ENCODE assay signal across 29 cellular contexts in genomic region chr11:96614846-96615245, GRCh38.
DNase-seq lines count a peak whose midpoint lies in the region; TF ChIP-seq lines count a peak whose summit lies in the region.
"Had no signal": no experiment of that assay in that cellular context is flagged by ENCODE, and none has a peak within 500 bp of the region (broad histone marks: within the 10 kb centered on the region; RNA-seq: fewer than 3 reads in every experiment).

No MANE protein-coding gene starts in this region.

- H3K27ac Mint-ChIP-seq in endodermal cell, result peak overlapping the region; percentile 29
- H3K27ac Mint-ChIP-seq: activated CD8-positive, alpha-beta memory T cell treated with anti-CD3 and anti-CD28 coated beads, Interleukin-2, amount 10 ng/mL, durations not matched to agents 7 days and 5 days; activated naive CD8-positive, alpha-beta T cell treated with anti-CD3 and anti-CD28 coated beads, Interleukin-2, amount 10 ng/mL, durations not matched to agents 7 days and 5 days; GM23338; nephron progenitor cell; stimulated activated naive B cell treated with anti-CD40 and anti-IgM and Interleukin-4, amounts not matched to agents 10 μg/mL and 1 μg/mL and 100 μg/mL, for 72 hours; type B pancreatic cell had no signal

- peaks cover 28% of the 10 kb centered on the region for H3K4me1 Mint-ChIP-seq in endodermal cell
- H3K4me1 Mint-ChIP-seq: activated CD8-positive, alpha-beta memory T cell treated with anti-CD3 and anti-CD28 coated beads, Interleukin-2, amount 10 ng/mL, durations not matched to agents 7 days and 5 days; activated naive CD8-positive, alpha-beta T cell treated with anti-CD3 and anti-CD28 coated beads, Interleukin-2, amount 10 ng/mL, durations not matched to agents 7 days and 5 days; immature natural killer cell; stimulated activated naive B cell treated with anti-CD40 and anti-IgM and Interleukin-4, amounts not matched to agents 10 μg/mL and 1 μg/mL and 100 μg/mL, for 72 hours had no signal

- H3K27ac ChIP-seq in endodermal cell (ENCODE audit: low read depth, low read length), result no peak overlapping the region
- H3K27ac ChIP-seq: ascending aorta, epithelial cell of prostate, pancreas had no signal

- H3K4me1 ChIP-seq in endodermal cell (ENCODE audit: control insufficient read depth, insufficient read depth, low read length), result peaks cover 12% of the 10 kb centered on the region
- H3K4me1 ChIP-seq: ascending aorta, pancreas had no signal

- H3K9ac ChIP-seq in endodermal cell (ENCODE audit: extremely low read depth, low read length, poor library complexity, severe bottlenecking), result no peak overlapping the region

- peak overlapping the region; percentile 11 for H3K4me3 ChIP-seq in endodermal cell (ENCODE audit: low read length)
- H3K4me3 ChIP-seq: ascending aorta, GM23338, K562, pancreas had no signal

- H3K4me3 Mint-ChIP-seq in endodermal cell, result no peak overlapping the region
- H3K4me3 Mint-ChIP-seq: activated CD8-positive, alpha-beta memory T cell treated with anti-CD3 and anti-CD28 coated beads, Interleukin-2, amount 10 ng/mL, durations not matched to agents 7 days and 5 days; activated naive CD8-positive, alpha-beta T cell treated with anti-CD3 and anti-CD28 coated beads, Interleukin-2, amount 10 ng/mL, durations not matched to agents 7 days and 5 days; GM23338; immature natural killer cell; nephron progenitor cell; stimulated activated naive B cell treated with anti-CD40 and anti-IgM and Interleukin-4, amounts not matched to agents 10 μg/mL and 1 μg/mL and 100 μg/mL, for 72 hours; type B pancreatic cell had no signal

- H3K36me3 ChIP-seq in endodermal cell (ENCODE audit: control insufficient read depth, insufficient read depth, low read length), result peaks cover 9% of the 10 kb centered on the region
- H3K36me3 ChIP-seq: ascending aorta, pancreas had no signal

- peaks cover 12% of the 10 kb centered on the region for H3K27me3 Mint-ChIP-seq in endodermal cell (ENCODE audit: insufficient read depth)
- H3K27me3 Mint-ChIP-seq: activated CD8-positive, alpha-beta memory T cell treated with anti-CD3 and anti-CD28 coated beads, Interleukin-2, amount 10 ng/mL, durations not matched to agents 7 days and 5 days; activated naive CD8-positive, alpha-beta T cell treated with anti-CD3 and anti-CD28 coated beads, Interleukin-2, amount 10 ng/mL, durations not matched to agents 7 days and 5 days; stimulated activated naive B cell treated with anti-CD40 and anti-IgM and Interleukin-4, amounts not matched to agents 10 μg/mL and 1 μg/mL and 100 μg/mL, for 72 hours had no signal

- WGBS in endodermal cell (ENCODE audit: insufficient coverage in 1 of 2, insufficient read length in 1 of 2), 2 experiments, result 83 to 93% methylated on average over 3 to 4 of the region's 4 CpGs

- no peak for TF ChIP-seq CTCF in endodermal cell (conservative IDR thresholded peaks at IDR 0.05)

- H3K9me3 Mint-ChIP-seq in endodermal cell, result peaks cover 22% of the 10 kb centered on the region
- H3K9me3 Mint-ChIP-seq: activated naive CD8-positive, alpha-beta T cell treated with anti-CD3 and anti-CD28 coated beads, Interleukin-2, amount 10 ng/mL, durations not matched to agents 7 days and 5 days; stimulated activated naive B cell treated with anti-CD40 and anti-IgM and Interleukin-4, amounts not matched to agents 10 μg/mL and 1 μg/mL and 100 μg/mL, for 72 hours; type B pancreatic cell had no signal

- DNase-seq in NCI-H1436 (lab: John Stamatoyannopoulos, UW) (peak; percentile 0), NCI-H1436 treated with DMSO at 0.1 percent for 48 hours (lab: John Stamatoyannopoulos, UW) (no peak), NCI-H524 treated with DMSO at 0.1 percent for 48 hours (lab: John Stamatoyannopoulos, UW) (peak; percentile 91), endodermal cell (peak; percentile 57), hippocampal formation (lab: John Stamatoyannopoulos, UW) (no peak), NCI-H526 (lab: John Stamatoyannopoulos, UW) (no peak), NOMO-1 treated with dmso at 0.1 percent for 144 hours (lab: John Stamatoyannopoulos, UW; ENCODE audit: unreplicated experiment) (no peak), SW480 (ENCODE audit: low spot score) (no peak)
- DNase-seq: 8988T; activated CD4-positive, alpha-beta T cell treated with anti-CD3 and anti-CD28 coated beads, Interleukin-2, amount 50 U/mL, for 4 hours; activated CD4-positive, CD25-positive, alpha-beta regulatory T cell; activated CD8-positive, alpha-beta memory T cell treated with anti-CD3 and anti-CD28 coated beads, Interleukin-2, amount 10 ng/mL, durations not matched to agents 7 days and 5 days; activated gamma-delta T cell treated with Interleukin-2 at 50 U/mL for 16 hours; activated naive CD8-positive, alpha-beta T cell treated with anti-CD3 and anti-CD28 coated beads, Interleukin-2, amount 10 ng/mL, durations not matched to agents 7 days and 5 days; activated T-cell treated with anti-CD3 and anti-CD28 coated beads, Interleukin-2, amount 50 U/mL, for 48 hours; effector CD4-positive, alpha-beta T cell; hypothalamus; immature natural killer cell; left cardiac atrium; mammary epithelial cell; nephron progenitor cell; pancreas; stimulated activated naive B cell treated with anti-CD40 and anti-IgM and Interleukin-4, amounts not matched to agents 10 μg/mL and 1 μg/mL and 100 μg/mL, for 72 hours; substantia nigra had no signal

- peaks cover 22% of the 10 kb centered on the region for H3K9me3 ChIP-seq in endodermal cell (ENCODE audit: control insufficient read depth, low read length)
- H3K9me3 ChIP-seq: ascending aorta, pancreas had no signal

- no peaks in the 10 kb centered on the region for H3K27me3 ChIP-seq in endodermal cell (ENCODE audit: control insufficient read depth, insufficient read depth, low read length, poor library complexity, severe bottlenecking)
- H3K27me3 ChIP-seq: ascending aorta, pancreas had no signal

- peaks cover 36% of the 10 kb centered on the region for H3K36me3 Mint-ChIP-seq in endodermal cell (ENCODE audit: low read depth)
- H3K36me3 Mint-ChIP-seq: activated CD8-positive, alpha-beta memory T cell treated with anti-CD3 and anti-CD28 coated beads, Interleukin-2, amount 10 ng/mL, durations not matched to agents 7 days and 5 days; activated naive CD8-positive, alpha-beta T cell treated with anti-CD3 and anti-CD28 coated beads, Interleukin-2, amount 10 ng/mL, durations not matched to agents 7 days and 5 days; immature natural killer cell; stimulated activated naive B cell treated with anti-CD40 and anti-IgM and Interleukin-4, amounts not matched to agents 10 μg/mL and 1 μg/mL and 100 μg/mL, for 72 hours; type B pancreatic cell had no signal

Comparison
In these comparisons a context has a peak if more than half of its experiments do, and no peak if none do; other contexts are left out.
1. DNase-seq: peak in NCI-H1436 (single experiment), NCI-H524 treated with DMSO at 0.1 percent for 48 hours (single experiment) and endodermal cell (single experiment); none in NCI-H1436 treated with DMSO at 0.1 percent for 48 hours (single experiment), hippocampal formation (0 of 2), NCI-H526 (0 of 2), NOMO-1 treated with dmso at 0.1 percent for 144 hours (single experiment) and SW480 (single experiment).